Comparison of ENCODE assay signal across 10 cellular contexts in genomic region chr18:13382683-13382989, GRCh38.
A peak's percentile ranks its signal among the peaks of the same experiment; 100 is the strongest.
DNase-seq lines count a peak whose midpoint lies in the region; ATAC-seq, FAIRE-seq and TF ChIP-seq lines count a peak whose summit lies in the region.
"Had no signal": no experiment of that assay in that cellular context is flagged by ENCODE, and none has a peak within 500 bp of the region (broad histone marks: within the 10 kb centered on the region; RNA-seq: fewer than 3 reads in every experiment).

No MANE protein-coding gene starts in this region.

- H3K36me3 ChIP-seq in GM23248 (ENCODE audit: low read depth) (no peaks in the 10 kb centered on the region), right atrium auricular region (peaks cover 5% of the 10 kb centered on the region), small intestine (ENCODE audit: control insufficient read depth in 2 of 2, insufficient read depth in 2 of 2, low read length in 2 of 2) (no peaks in the 10 kb centered on the region)

- TF ChIP-seq CTCF in right atrium auricular region (IDR thresholded peaks at IDR 0.05) = no peak

- DNase-seq in GM23248 = no peak
- peak; percentile 61 for DNase-seq in right atrium auricular region (ENCODE audit: low spot score)
- DNase-seq in small intestine = no peak
- DNase-seq in GF-D8 (lab: John Stamatoyannopoulos, UW) = no peak
- no peak for DNase-seq in NCI-H2171 (lab: John Stamatoyannopoulos, UW)
- DNase-seq: stimulated activated CD4-positive, alpha-beta T cell treated with anti-CD3 and anti-CD28 coated beads, Interleukin-4, amount 100 ng/mL, for 1 hour had no signal

- no peaks in the 10 kb centered on the region for H4K20me1 ChIP-seq in GM23248 (ENCODE audit: insufficient read depth)

- H3K36me3 Mint-ChIP-seq in activated T-helper 17 cell treated with anti-CD3 and anti-CD28 coated beads, Interleukin-2, amount 50 U/mL, for 72 hours (ENCODE audit: low read depth) = peaks cover 21% of the 10 kb centered on the region

- H3K4me3 Mint-ChIP-seq in activated T-helper 17 cell treated with anti-CD3 and anti-CD28 coated beads, Interleukin-2, amount 50 U/mL, for 72 hours = peak overlapping the region; percentile 95

- H3K27me3 ChIP-seq in GM23248 (replicated peaks; ENCODE audit: insufficient read depth) (no peaks in the 10 kb centered on the region), right atrium auricular region (no peaks in the 10 kb centered on the region), small intestine (ENCODE audit: control insufficient read depth in 2 of 2, insufficient read depth in 2 of 2, low read length in 2 of 2) (no peaks in the 10 kb centered on the region)

- no peaks in the 10 kb centered on the region for H3F3A ChIP-seq in GM23248 (ENCODE audit: insufficient read depth)

- in situ Hi-C loops in GM23248 (cut with MboI) = no loop called here

- no peak overlapping the region for H3K4me3 ChIP-seq in GM23248
- peak overlapping the region in 1 of 2 donors; percentile 30 for H3K4me3 ChIP-seq in right atrium auricular region
- H3K4me3 ChIP-seq in small intestine (ENCODE audit: low read depth in 1 of 2, low read length in 2 of 2) = no peak overlapping the region

- H3K27me3 Mint-ChIP-seq in activated T-helper 17 cell treated with anti-CD3 and anti-CD28 coated beads, Interleukin-2, amount 50 U/mL, for 72 hours = no peaks in the 10 kb centered on the region

- H3K9me3 Mint-ChIP-seq in activated T-helper 17 cell treated with anti-CD3 and anti-CD28 coated beads, Interleukin-2, amount 50 U/mL, for 72 hours = no peaks in the 10 kb centered on the region

- no peaks in the 10 kb centered on the region for H3K9me3 ChIP-seq in GM23248 (ENCODE audit: low read depth)
- H3K9me3 ChIP-seq in right atrium auricular region = no peaks in the 10 kb centered on the region
- H3K9me3 ChIP-seq in small intestine (ENCODE audit: control insufficient read depth, low read depth) = no peaks in the 10 kb centered on the region

- H3K4me1 ChIP-seq in GM23248 (ENCODE audit: insufficient read depth) (peaks cover 9% of the 10 kb centered on the region; the same call in 1 of the 2 replicates), right atrium auricular region (peaks cover 0 to 64% of the 10 kb centered on the region in 2 donors), small intestine (ENCODE audit: control insufficient read depth in 2 of 2, insufficient read depth in 1 of 2, low read depth in 1 of 2, low read length in 1 of 2) (peaks cover 3% of the 10 kb centered on the region in 2 donors)

- no peak for FAIRE-seq in small intestine (lab: Jason Lieb, UNC)
- FAIRE-seq: bronchial epithelial cell had no signal

- H3K27ac Mint-ChIP-seq in activated T-helper 17 cell treated with anti-CD3 and anti-CD28 coated beads, Interleukin-2, amount 50 U/mL, for 72 hours = peak overlapping the region; percentile 100

- H3K9ac ChIP-seq in GM23248 = peak overlapping the region; percentile 89

- 77 to 83% methylated on average over 4 of the region's 4 CpGs for WGBS in GM23248 (ENCODE audit: low coverage in 1 of 2, low lambda C conversion rate in 2 of 2, missing lambda C conversion rate in 2 of 2), 2 experiments
- WGBS in small intestine, 3 donors = 81 to 88% (median 81%) methylated on average over 4 of the region's 4 CpGs

- H3K27ac ChIP-seq in GM23248 = peak overlapping the region; percentile 79
- H3K27ac ChIP-seq in right atrium auricular region = peak overlapping the region; percentile 75 to 80
- H3K27ac ChIP-seq in small intestine (ENCODE audit: low read depth in 1 of 2, low read length in 1 of 2) = peak overlapping the region; percentile 52 to 93

- H3K4me1 Mint-ChIP-seq in activated T-helper 17 cell treated with anti-CD3 and anti-CD28 coated beads, Interleukin-2, amount 50 U/mL, for 72 hours = peaks cover 60% of the 10 kb centered on the region

- peak; percentile 36 for ATAC-seq in activated T-helper 17 cell treated with anti-CD3 and anti-CD28 coated beads, Interleukin-2, amount 50 U/mL, for 72 hours (replicated peaks)
- ATAC-seq in HG03442 (IDR thresholded peaks at IDR 0.05; ENCODE audit: unreplicated experiment) (no peak), HG02852 (IDR thresholded peaks at IDR 0.05; ENCODE audit: unreplicated experiment) (no peak)

- peak overlapping the region; percentile 88 for H3K4me2 ChIP-seq in GM23248 (ENCODE audit: unreplicated experiment)

- H2AFZ ChIP-seq in GM23248 = peak overlapping the region; percentile 89

- no peaks in the 10 kb centered on the region for H3K79me2 ChIP-seq in GM23248 (ENCODE audit: insufficient read depth)

- H3K9me2 ChIP-seq in GM23248 (ENCODE audit: insufficient read depth) = no peaks in the 10 kb centered on the region
